1 cellular context compared by ENCODE assay signal in the genomic region with DNA sequence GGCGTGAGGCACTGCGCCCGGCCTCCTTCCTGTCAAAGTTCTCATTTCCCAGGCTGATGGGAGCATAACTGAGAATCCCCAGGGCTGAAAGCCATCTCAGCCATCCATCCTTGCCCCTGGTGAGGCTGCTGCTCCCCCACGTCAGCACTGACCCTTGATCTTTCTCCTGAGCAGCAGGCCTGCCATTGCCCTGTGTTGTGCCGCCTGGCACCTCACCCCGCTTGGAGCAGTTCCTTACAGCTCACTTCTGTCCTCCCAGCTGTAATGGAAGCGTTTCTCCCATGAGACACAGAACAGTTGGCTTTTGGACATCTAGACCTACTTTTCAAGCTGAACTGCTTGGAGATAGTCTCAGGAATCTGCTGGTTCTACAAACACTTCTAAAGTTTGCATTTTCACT.
TF ChIP-seq lines count a peak whose summit lies in the region.

No MANE protein-coding gene starts in this region.

TF ChIP-seq in GM23338, 12 proteins besides CTCF, POLR2A, EP300 and RAD21 (continued from another document):
- TF ChIP-seq, protein P1, sequence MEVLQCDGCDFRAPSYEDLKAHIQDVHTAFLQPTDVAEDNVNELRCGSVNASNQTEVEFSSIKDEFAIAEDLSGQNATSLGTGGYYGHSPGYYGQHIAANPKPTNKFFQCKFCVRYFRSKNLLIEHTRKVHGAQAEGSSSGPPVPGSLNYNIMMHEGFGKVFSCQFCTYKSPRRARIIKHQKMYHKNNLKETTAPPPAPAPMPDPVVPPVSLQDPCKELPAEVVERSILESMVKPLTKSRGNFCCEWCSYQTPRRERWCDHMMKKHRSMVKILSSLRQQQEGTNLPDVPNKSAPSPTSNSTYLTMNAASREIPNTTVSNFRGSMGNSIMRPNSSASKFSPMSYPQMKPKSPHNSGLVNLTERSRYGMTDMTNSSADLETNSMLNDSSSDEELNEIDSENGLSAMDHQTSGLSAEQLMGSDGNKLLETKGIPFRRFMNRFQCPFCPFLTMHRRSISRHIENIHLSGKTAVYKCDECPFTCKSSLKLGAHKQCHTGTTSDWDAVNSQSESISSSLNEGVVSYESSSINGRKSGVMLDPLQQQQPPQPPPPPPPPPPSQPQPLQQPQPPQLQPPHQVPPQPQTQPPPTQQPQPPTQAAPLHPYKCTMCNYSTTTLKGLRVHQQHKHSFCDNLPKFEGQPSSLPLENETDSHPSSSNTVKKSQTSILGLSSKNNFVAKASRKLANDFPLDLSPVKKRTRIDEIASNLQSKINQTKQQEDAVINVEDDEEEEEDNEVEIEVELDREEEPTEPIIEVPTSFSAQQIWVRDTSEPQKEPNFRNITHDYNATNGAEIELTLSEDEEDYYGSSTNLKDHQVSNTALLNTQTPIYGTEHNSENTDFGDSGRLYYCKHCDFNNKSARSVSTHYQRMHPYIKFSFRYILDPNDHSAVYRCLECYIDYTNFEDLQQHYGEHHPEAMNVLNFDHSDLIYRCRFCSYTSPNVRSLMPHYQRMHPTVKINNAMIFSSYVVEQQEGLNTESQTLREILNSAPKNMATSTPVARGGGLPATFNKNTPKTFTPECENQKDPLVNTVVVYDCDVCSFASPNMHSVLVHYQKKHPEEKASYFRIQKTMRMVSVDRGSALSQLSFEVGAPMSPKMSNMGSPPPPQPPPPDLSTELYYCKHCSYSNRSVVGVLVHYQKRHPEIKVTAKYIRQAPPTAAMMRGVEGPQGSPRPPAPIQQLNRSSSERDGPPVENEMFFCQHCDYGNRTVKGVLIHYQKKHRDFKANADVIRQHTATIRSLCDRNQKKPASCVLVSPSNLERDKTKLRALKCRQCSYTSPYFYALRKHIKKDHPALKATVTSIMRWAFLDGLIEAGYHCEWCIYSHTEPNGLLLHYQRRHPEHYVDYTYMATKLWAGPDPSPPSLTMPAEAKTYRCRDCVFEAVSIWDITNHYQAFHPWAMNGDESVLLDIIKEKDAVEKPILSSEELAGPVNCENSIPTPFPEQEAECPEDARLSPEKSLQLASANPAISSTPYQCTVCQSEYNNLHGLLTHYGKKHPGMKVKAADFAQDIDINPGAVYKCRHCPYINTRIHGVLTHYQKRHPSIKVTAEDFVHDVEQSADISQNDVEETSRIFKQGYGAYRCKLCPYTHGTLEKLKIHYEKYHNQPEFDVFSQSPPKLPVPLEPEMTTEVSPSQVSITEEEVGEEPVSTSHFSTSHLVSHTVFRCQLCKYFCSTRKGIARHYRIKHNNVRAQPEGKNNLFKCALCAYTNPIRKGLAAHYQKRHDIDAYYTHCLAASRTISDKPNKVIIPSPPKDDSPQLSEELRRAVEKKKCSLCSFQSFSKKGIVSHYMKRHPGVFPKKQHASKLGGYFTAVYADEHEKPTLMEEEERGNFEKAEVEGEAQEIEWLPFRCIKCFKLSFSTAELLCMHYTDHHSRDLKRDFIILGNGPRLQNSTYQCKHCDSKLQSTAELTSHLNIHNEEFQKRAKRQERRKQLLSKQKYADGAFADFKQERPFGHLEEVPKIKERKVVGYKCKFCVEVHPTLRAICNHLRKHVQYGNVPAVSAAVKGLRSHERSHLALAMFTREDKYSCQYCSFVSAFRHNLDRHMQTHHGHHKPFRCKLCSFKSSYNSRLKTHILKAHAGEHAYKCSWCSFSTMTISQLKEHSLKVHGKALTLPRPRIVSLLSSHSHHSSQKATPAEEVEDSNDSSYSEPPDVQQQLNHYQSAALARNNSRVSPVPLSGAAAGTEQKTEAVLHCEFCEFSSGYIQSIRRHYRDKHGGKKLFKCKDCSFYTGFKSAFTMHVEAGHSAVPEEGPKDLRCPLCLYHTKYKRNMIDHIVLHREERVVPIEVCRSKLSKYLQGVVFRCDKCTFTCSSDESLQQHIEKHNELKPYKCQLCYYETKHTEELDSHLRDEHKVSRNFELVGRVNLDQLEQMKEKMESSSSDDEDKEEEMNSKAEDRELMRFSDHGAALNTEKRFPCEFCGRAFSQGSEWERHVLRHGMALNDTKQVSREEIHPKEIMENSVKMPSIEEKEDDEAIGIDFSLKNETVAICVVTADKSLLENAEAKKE (CRISPR knock-in tag; IDR thresholded peaks at IDR 0.05), result no peak
- TF ChIP-seq, protein P2, sequence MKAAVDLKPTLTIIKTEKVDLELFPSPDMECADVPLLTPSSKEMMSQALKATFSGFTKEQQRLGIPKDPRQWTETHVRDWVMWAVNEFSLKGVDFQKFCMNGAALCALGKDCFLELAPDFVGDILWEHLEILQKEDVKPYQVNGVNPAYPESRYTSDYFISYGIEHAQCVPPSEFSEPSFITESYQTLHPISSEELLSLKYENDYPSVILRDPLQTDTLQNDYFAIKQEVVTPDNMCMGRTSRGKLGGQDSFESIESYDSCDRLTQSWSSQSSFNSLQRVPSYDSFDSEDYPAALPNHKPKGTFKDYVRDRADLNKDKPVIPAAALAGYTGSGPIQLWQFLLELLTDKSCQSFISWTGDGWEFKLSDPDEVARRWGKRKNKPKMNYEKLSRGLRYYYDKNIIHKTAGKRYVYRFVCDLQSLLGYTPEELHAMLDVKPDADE (IDR thresholded peaks at IDR 0.05), result no peak
- no peak for TF ChIP-seq EZH2phosphoT487 (IDR thresholded peaks at IDR 0.05; ENCODE audit: unreplicated experiment)
- TF ChIP-seq CREB1 (CRISPR knock-in tag; IDR thresholded peaks at IDR 0.05; ENCODE audit: low read depth), result no peak
- no peak for TF ChIP-seq POLR2AphosphoS5 (IDR thresholded peaks at IDR 0.05; ENCODE audit: low read depth)
- TF ChIP-seq ZNF331 (CRISPR knock-in tag; IDR thresholded peaks at IDR 0.05; ENCODE audit: low read depth), result no peak
- TF ChIP-seq JUNB (IDR thresholded peaks at IDR 0.05; ENCODE audit: unreplicated experiment), result no peak
- TF ChIP-seq ZNF114 (CRISPR knock-in tag; IDR thresholded peaks at IDR 0.05), result no peak
- no peak for TF ChIP-seq REST (IDR thresholded peaks at IDR 0.05; ENCODE audit: unreplicated experiment)
- no peak for TF ChIP-seq STAT1 (IDR thresholded peaks at IDR 0.05; ENCODE audit: unreplicated experiment)
TF ChIP-seq in GM23338: peak in this region for 0.
